ENCODE assay signal across 15 cellular contexts in the genomic region with DNA sequence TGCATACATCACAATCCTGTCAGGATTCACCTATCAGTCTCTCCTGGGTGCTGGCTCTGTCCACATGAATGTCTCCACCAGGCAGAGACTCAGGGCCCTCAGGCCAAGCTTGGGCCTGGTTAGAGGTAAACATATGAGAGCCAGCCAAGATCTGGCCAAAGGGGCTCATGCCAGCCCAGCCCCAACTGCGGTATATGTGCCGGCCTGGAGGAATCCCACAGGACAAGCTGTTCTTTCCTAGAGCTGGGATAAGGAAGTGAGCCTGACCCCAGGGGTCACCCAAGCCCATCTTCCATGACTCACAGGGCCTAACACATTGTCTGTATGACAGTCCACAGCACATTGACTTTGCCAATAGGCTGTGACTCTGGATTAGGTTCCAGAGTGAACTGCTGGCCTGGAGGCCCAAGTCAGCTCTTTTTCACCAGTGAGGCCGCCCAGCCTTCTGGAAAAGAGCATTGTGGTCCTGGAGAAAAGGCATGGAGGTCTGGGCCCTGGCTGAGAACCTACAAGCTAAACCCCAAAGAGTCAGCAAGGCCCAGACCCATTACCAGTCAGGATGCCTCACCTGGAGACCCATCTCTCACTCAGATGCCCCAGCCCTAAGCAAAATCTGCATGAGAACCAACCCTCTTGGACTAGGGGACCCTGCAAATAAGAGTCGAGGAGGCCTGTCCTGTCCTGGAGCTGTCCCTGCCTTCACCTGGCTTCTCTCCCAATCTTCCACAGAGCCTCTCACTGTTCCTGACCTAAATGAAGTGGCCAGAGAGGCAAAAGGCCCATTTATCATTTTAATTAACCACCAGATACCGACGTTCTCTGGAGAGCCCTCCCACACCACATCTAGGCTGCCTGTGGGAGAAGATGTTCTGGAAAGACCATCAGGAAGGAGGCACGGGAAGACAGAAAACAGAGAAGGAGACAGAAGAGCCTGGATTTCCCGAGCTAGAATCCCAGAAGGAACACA.
DNase-seq lines count a peak whose midpoint lies in the region; ATAC-seq and TF ChIP-seq lines count a peak whose summit lies in the region.
"Had no signal": no experiment of that assay in that cellular context is flagged by ENCODE, and none has a peak within 500 bp of the region (broad histone marks: within the 10 kb centered on the region; RNA-seq: fewer than 3 reads in every experiment).

No MANE protein-coding gene starts in this region.

- peaks cover 18% of the 10 kb centered on the region for H3K4me1 ChIP-seq in RWPE2 (ENCODE audit: insufficient read depth, poor library complexity, severe bottlenecking)
- H3K4me1 ChIP-seq in gastroesophageal sphincter, result peaks cover 0 to 33% (median 0%) of the 10 kb centered on the region in 3 donors
- peaks cover 0 to 41% (median 16%) of the 10 kb centered on the region in 4 donors for H3K4me1 ChIP-seq in tibial artery
- H3K4me1 ChIP-seq: foreskin keratinocyte had no signal

- peak overlapping the region; percentile 85 to 99 (median 96) for H3K27ac Mint-ChIP-seq in nephron
- H3K27ac Mint-ChIP-seq: natural killer cell treated with Interleukin-12 subunit alpha and Interleukin-12 subunit beta and Interleukin-15 and Interleukin-18, amount 100 ng/mL, for 72 hours; stimulated activated naive CD8-positive, alpha-beta T cell treated with anti-CD3 and anti-CD28 coated beads, Interleukin-15, Interleukin-2, amounts not matched to agents 100 ng/mL and 50 ng/mL, for 24 hours had no signal

- DNase-seq in RWPE2 (ENCODE audit: low spot score) (no peak), tibial artery (peak; percentile 61 to 85), iPS-NIHi11 (ENCODE audit: low spot score) (no peak), NAMALWA (ENCODE audit: low spot score) (no peak)
- no peak for DNase-seq in stimulated activated naive CD4-positive, alpha-beta T cell treated with Interleukin-2 at 50 U/mL for 16 hours (lab: John Stamatoyannopoulos, UW)
- DNase-seq: CD8-positive, alpha-beta memory T cell; dorsolateral prefrontal cortex; foreskin keratinocyte; KG1; NCI-H2029 treated with DMSO at 0.1 percent for 48 hours had no signal

- H3K9me3 ChIP-seq in RWPE2 (ENCODE audit: severe bottlenecking) (no peaks in the 10 kb centered on the region), gastroesophageal sphincter (no peaks in the 10 kb centered on the region), tibial artery (no peaks in the 10 kb centered on the region)

- peak overlapping the region; percentile 19 for H3K27ac ChIP-seq in RWPE2 (ENCODE audit: poor library complexity, severe bottlenecking)
- H3K27ac ChIP-seq in gastroesophageal sphincter, result peak overlapping the region in 3 of 4 donors; percentile 2 to 66 (median 40)
- peak overlapping the region; percentile 8 to 56 for H3K27ac ChIP-seq in tibial artery
- H3K27ac ChIP-seq: dorsolateral prefrontal cortex, foreskin keratinocyte had no signal

- WGBS in gastroesophageal sphincter (ENCODE audit: low coverage in 1 of 2), 2 donors, result 14 to 100% methylated on average over 1 to 3 of the region's 8 CpGs

- peaks cover 87% of the 10 kb centered on the region for H3K4me1 Mint-ChIP-seq in nephron
- H3K4me1 Mint-ChIP-seq: CD8-positive, alpha-beta memory T cell had no signal

- TF ChIP-seq POLR2A in gastroesophageal sphincter (IDR thresholded peaks at IDR 0.05), result no peak

- intact Hi-C loops in tibial artery (cut with DNase I; ENCODE audit: low total_unique reads), result no loop called here

- no peaks in the 10 kb centered on the region for H3K36me3 Mint-ChIP-seq in nephron (ENCODE audit: low read depth)

- H3K27me3 Mint-ChIP-seq in nephron (ENCODE audit: low read depth), result peaks cover 7% of the 10 kb centered on the region
- H3K27me3 Mint-ChIP-seq: CD8-positive, alpha-beta memory T cell had no signal

- H3K36me3 ChIP-seq in RWPE2 (ENCODE audit: low read depth), result no peaks in the 10 kb centered on the region
- no peaks in the 10 kb centered on the region for H3K36me3 ChIP-seq in gastroesophageal sphincter
- no peaks in the 10 kb centered on the region for H3K36me3 ChIP-seq in tibial artery

- no peaks in the 10 kb centered on the region for H3K9me3 Mint-ChIP-seq in nephron
- H3K9me3 Mint-ChIP-seq: stimulated activated naive CD8-positive, alpha-beta T cell treated with anti-CD3 and anti-CD28 coated beads, Interleukin-15, Interleukin-2, amounts not matched to agents 100 ng/mL and 50 ng/mL, for 24 hours had no signal

- H3K4me3 ChIP-seq in RWPE2 (ENCODE audit: severe bottlenecking) (no peak overlapping the region), gastroesophageal sphincter (no peak overlapping the region), tibial artery (no peak overlapping the region)
- H3K4me3 ChIP-seq: dorsolateral prefrontal cortex had no signal

- H3K27me3 ChIP-seq in RWPE2 (ENCODE audit: insufficient read depth, poor library complexity, severe bottlenecking) (no peaks in the 10 kb centered on the region), gastroesophageal sphincter (no peaks in the 10 kb centered on the region), tibial artery (no peaks in the 10 kb centered on the region)
- H3K27me3 ChIP-seq: foreskin keratinocyte had no signal

- TF ChIP-seq EP300 in gastroesophageal sphincter (IDR thresholded peaks at IDR 0.05), result no peak

- peak overlapping the region in 2 of 3 experiments; percentile 6 to 8 for H3K4me3 Mint-ChIP-seq in nephron
- H3K4me3 Mint-ChIP-seq: CD8-positive, alpha-beta memory T cell; natural killer cell treated with Interleukin-12 subunit alpha and Interleukin-12 subunit beta and Interleukin-15 and Interleukin-18, amount 100 ng/mL, for 72 hours; stimulated activated naive CD8-positive, alpha-beta T cell treated with anti-CD3 and anti-CD28 coated beads, Interleukin-15, Interleukin-2, amounts not matched to agents 100 ng/mL and 50 ng/mL, for 24 hours had no signal

- peak; percentile 21 for ATAC-seq in RWPE2 (ENCODE audit: low read depth)
- no peak for ATAC-seq in gastroesophageal sphincter
- ATAC-seq in HG03342 (IDR thresholded peaks at IDR 0.05; ENCODE audit: unreplicated experiment), result no peak
- ATAC-seq: foreskin keratinocyte; natural killer cell treated with Interleukin-12 subunit alpha and Interleukin-12 subunit beta and Interleukin-15 and Interleukin-18, amount 100 ng/mL, for 72 hours had no signal

- no peak for TF ChIP-seq CTCF in RWPE2 (IDR thresholded peaks at IDR 0.05; ENCODE audit: poor library complexity, severe bottlenecking)
- no peak for TF ChIP-seq CTCF in gastroesophageal sphincter (IDR thresholded peaks at IDR 0.05)
- TF ChIP-seq CTCF in nephron (IDR thresholded peaks at IDR 0.05; ENCODE audit: unreplicated experiment in 3 of 3), result no peak
- no peak for TF ChIP-seq CTCF in tibial artery (IDR thresholded peaks at IDR 0.05)

Comparison
In these comparisons a context has a peak if more than half of its experiments do, and no peak if none do; other contexts are left out.
1. DNase-seq: peak in tibial artery (2 of 2); none in RWPE2 (single experiment), iPS-NIHi11 (single experiment), stimulated activated naive CD4-positive, alpha-beta T cell treated with Interleukin-2 at 50 U/mL for 16 hours (single experiment) and NAMALWA (single experiment).
2. Peak in every context shown above with its lines, with median percentiles within 50 percentile points of each other: H3K27ac ChIP-seq.